ENCODE assay signal across 1 cellular context in genomic region chr2:235264121-235264493, GRCh38.
TF ChIP-seq lines count a peak whose summit lies in the region.

No MANE protein-coding gene starts in this region.

TF ChIP-seq in HEK293, 187 proteins besides CTCF, POLR2A, EP300 and RAD21 (continued from another document):
- TF ChIP-seq ZBTB6 (tag by site-specific recombination; IDR thresholded peaks at IDR 0.05) = no peak
- peak; percentile 42; the same call in 1 of the 2 replicates for TF ChIP-seq ZNF768 (tag by site-specific recombination; IDR thresholded peaks at IDR 0.05)
- TF ChIP-seq SP2 (tag by site-specific recombination; IDR thresholded peaks at IDR 0.05) = no peak
- TF ChIP-seq ZNF366 (tag by site-specific recombination; conservative IDR thresholded peaks at IDR 0.05) = no peak
- no peak for TF ChIP-seq YY1 (tag by site-specific recombination; IDR thresholded peaks at IDR 0.05)
